ENCODE assay signal across 23 cellular contexts in the genomic region with DNA sequence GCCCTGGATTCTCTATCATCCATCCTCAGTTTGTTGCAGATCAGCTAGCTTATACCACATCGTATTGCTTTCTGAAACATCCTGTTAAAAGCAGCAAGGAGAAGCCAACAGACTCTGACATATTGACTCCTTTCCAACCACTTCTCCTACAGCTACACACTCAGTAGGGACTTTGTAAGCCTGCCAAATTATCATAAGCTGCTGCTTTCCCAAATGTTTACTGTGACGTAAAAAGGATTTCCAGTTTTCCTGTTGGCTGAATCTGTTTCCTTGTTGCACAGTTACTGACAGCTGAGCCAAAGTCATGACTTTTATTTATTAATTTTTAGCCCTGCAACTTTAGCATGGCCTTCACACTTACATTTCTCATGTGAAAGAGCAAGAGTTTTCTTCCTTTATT.
DNase-seq lines count a peak whose midpoint lies in the region; ATAC-seq, FAIRE-seq and TF ChIP-seq lines count a peak whose summit lies in the region.
"Had no signal": no experiment of that assay in that cellular context is flagged by ENCODE, and none has a peak within 500 bp of the region (broad histone marks: within the 10 kb centered on the region; RNA-seq: fewer than 3 reads in every experiment).

No MANE protein-coding gene starts in this region.

- no peak for DNase-seq in HepG2 (ENCODE audit: low spot score)
- DNase-seq in right lobe of liver = no peak
- peak; percentile 82 for DNase-seq in NCI-H2029 (lab: John Stamatoyannopoulos, UW)
- peak; percentile 1 for DNase-seq in dermis blood vessel endothelial cell
- DNase-seq in adrenal gland = no peak
- no peak for DNase-seq in DMS79 (lab: John Stamatoyannopoulos, UW)
- DNase-seq in mesothelial cell of epicardium (ENCODE audit: low spot score in 2 of 2, unreplicated experiment in 2 of 2) = no peak
- DNase-seq: activated CD4-positive, alpha-beta T cell treated with anti-CD3 and anti-CD28 coated beads for 1 hour; activated effector memory CD4-positive, alpha-beta T cell treated with anti-CD3 and anti-CD28 coated beads, Interleukin-2, amount 50 U/mL, for 16 hours; activated naive CD8-positive, alpha-beta T cell treated with anti-CD3 and anti-CD28 coated beads for 36 hours; activated T-cell treated with anti-CD3 and anti-CD28 coated beads, Interleukin-2, amount 50 U/mL, for 1 hour; islet precursor cell; natural killer cell; NCI-H1417 treated with DMSO at 0.1 percent for 48 hours; NCI-H226; PC-9 had no signal

- no peak overlapping the region for H2AFZ ChIP-seq in HepG2 (ENCODE audit: low read length)
- H2AFZ ChIP-seq: PC-9 had no signal

- H3K4me3 ChIP-seq in HepG2 (replicated peaks in 1 of 3; ENCODE audit: insufficient read depth in 1 of 3, low read depth in 2 of 3, low read length in 3 of 3) (no peak overlapping the region), right lobe of liver (no peak overlapping the region), adrenal gland (no peak overlapping the region)
- H3K4me3 ChIP-seq: HAP-1, PC-9, thoracic aorta had no signal

- H3K9me3 Mint-ChIP-seq in mesothelial cell of epicardium = peaks cover 3% of the 10 kb centered on the region

- no peak overlapping the region for H3K27ac Mint-ChIP-seq in mesothelial cell of epicardium
- H3K27ac Mint-ChIP-seq: activated naive CD8-positive, alpha-beta T cell treated with anti-CD3 and anti-CD28 coated beads for 36 hours; natural killer cell; stimulated activated naive CD8-positive, alpha-beta T cell treated with anti-CD3 and anti-CD28 coated beads, Interleukin-15, Interleukin-2, amounts not matched to agents 100 ng/mL and 50 ng/mL, for 24 hours had no signal

- no peaks in the 10 kb centered on the region for H3K4me1 ChIP-seq in HepG2 (ENCODE audit: insufficient read depth, low read length)
- H3K4me1 ChIP-seq in right lobe of liver = no peaks in the 10 kb centered on the region
- H3K4me1 ChIP-seq in adrenal gland (replicated peaks in 1 of 2) = no peaks in the 10 kb centered on the region
- H3K4me1 ChIP-seq: HAP-1 had no signal

- in situ Hi-C loops in HepG2 (cut with HindIII; ENCODE audit: extremely low pct_ligation_motif_present, low pct_unique_long_range_greater_than_20kb) = no loop called here

- BruUV-seq in HepG2 (replicated peaks; lab: Mats Ljungman, UMichigan) = no TSS peak

- H3K27me3 Mint-ChIP-seq in mesothelial cell of epicardium (ENCODE audit: low read depth) = no peaks in the 10 kb centered on the region
- H3K27me3 Mint-ChIP-seq: activated naive CD8-positive, alpha-beta T cell treated with anti-CD3 and anti-CD28 coated beads for 36 hours; stimulated activated naive CD8-positive, alpha-beta T cell treated with anti-CD3 and anti-CD28 coated beads, Interleukin-15, Interleukin-2, amounts not matched to agents 100 ng/mL and 50 ng/mL, for 24 hours had no signal

- no peak for ATAC-seq in HepG2
- ATAC-seq in right lobe of liver = no peak
- ATAC-seq: natural killer cell, Right ventricle myocardium inferior had no signal

- H3K36me3 ChIP-seq in HepG2 (replicated peaks in 1 of 2; ENCODE audit: control insufficient read depth in 1 of 2, insufficient read depth in 2 of 2, low read length in 2 of 2) = no peaks in the 10 kb centered on the region
- H3K36me3 ChIP-seq in right lobe of liver = no peaks in the 10 kb centered on the region
- no peaks in the 10 kb centered on the region for H3K36me3 ChIP-seq in adrenal gland (replicated peaks in 1 of 2)
- H3K36me3 ChIP-seq: HAP-1, thoracic aorta had no signal

- no peak for TF ChIP-seq RAD21 in HepG2 (CRISPR knock-in tag; IDR thresholded peaks at IDR 0.05)

- TF ChIP-seq POLR2A in HepG2 (IDR thresholded peaks at IDR 0.05; ENCODE audit: insufficient read depth in 1 of 2, low read depth in 2 of 2, low read length in 2 of 2) (no peak), right lobe of liver (IDR thresholded peaks at IDR 0.05) (no peak), adrenal gland (IDR thresholded peaks at IDR 0.05) (no peak)

- POLR2A ChIA-PET in HepG2 (lab: Yijun Ruan, JAX) = no interaction called here

- H3K79me2 ChIP-seq in HepG2 (ENCODE audit: insufficient read depth, low read length) = no peaks in the 10 kb centered on the region

- H4K20me1 ChIP-seq in HepG2 (ENCODE audit: insufficient read depth, low read length) = no peaks in the 10 kb centered on the region

- H3K27ac ChIP-seq in HepG2 (ENCODE audit: extremely low read length, insufficient read depth, low read length) = no peak overlapping the region
- no peak overlapping the region for H3K27ac ChIP-seq in right lobe of liver
- H3K27ac ChIP-seq in adrenal gland = no peak overlapping the region
- H3K27ac ChIP-seq: PC-9, thoracic aorta had no signal

- H3K27me3 ChIP-seq in HepG2 (ENCODE audit: control insufficient read depth in 1 of 2, insufficient read depth in 2 of 2, low read length in 2 of 2) = no peaks in the 10 kb centered on the region
- H3K27me3 ChIP-seq in right lobe of liver = no peaks in the 10 kb centered on the region
- no peaks in the 10 kb centered on the region for H3K27me3 ChIP-seq in adrenal gland

- intact Hi-C loops in HepG2 (cut with micrococcal nuclease; ENCODE audit: unreplicated experiment) (no loop called here), right lobe of liver (cut with DNase I) (no loop called here), adrenal gland (cut with DNase I) (no loop called here)

- no peak for FAIRE-seq in HepG2 (lab: Jason Lieb, UNC)
- FAIRE-seq: astrocyte, D721Med, urothelium cell line had no signal

- no peak overlapping the region for H3K9ac ChIP-seq in HepG2 (ENCODE audit: insufficient read depth, low read depth, low read length)

- CTCF ChIA-PET in HepG2 (lab: Yijun Ruan, JAX; ENCODE audit: low intra/inter-chr PET ratio, low total read pairs) = no interaction called here

- TF ChIP-seq CTCF in HepG2 (CRISPR knock-in tag; IDR thresholded peaks at IDR 0.05) (no peak), right lobe of liver (IDR thresholded peaks at IDR 0.05) (no peak), adrenal gland (IDR thresholded peaks at IDR 0.05) (no peak), mesothelial cell of epicardium (IDR thresholded peaks at IDR 0.05; ENCODE audit: unreplicated experiment) (no peak)

- no peaks in the 10 kb centered on the region for H3K36me3 Mint-ChIP-seq in mesothelial cell of epicardium
- H3K36me3 Mint-ChIP-seq: activated naive CD8-positive, alpha-beta T cell treated with anti-CD3 and anti-CD28 coated beads for 36 hours; natural killer cell had no signal

- no peak overlapping the region for H3K4me3 Mint-ChIP-seq in mesothelial cell of epicardium
- H3K4me3 Mint-ChIP-seq: activated naive CD8-positive, alpha-beta T cell treated with anti-CD3 and anti-CD28 coated beads for 36 hours; natural killer cell; stimulated activated naive CD8-positive, alpha-beta T cell treated with anti-CD3 and anti-CD28 coated beads, Interleukin-15, Interleukin-2, amounts not matched to agents 100 ng/mL and 50 ng/mL, for 24 hours had no signal

- WGBS in HepG2 (ENCODE audit: low lambda C conversion rate) = 0% methylated on average over 2 of the region's 2 CpGs
- 41% methylated on average over 2 of the region's 2 CpGs for WGBS in right lobe of liver (ENCODE audit: insufficient coverage, low coverage, low lambda C conversion rate, missing lambda C conversion rate)
- 47 to 49% (median 48%) methylated on average over 2 of the region's 2 CpGs for WGBS in adrenal gland, 4 donors

- TF ChIP-seq EP300 in HepG2 (IDR thresholded peaks at IDR 0.05; ENCODE audit: low read depth in 2 of 2, low read length in 2 of 2) (no peak), HepG2 (CRISPR knock-in tag; IDR thresholded peaks at IDR 0.05; ENCODE audit: borderline replicate concordance) (no peak)

- H3K4me2 ChIP-seq in HepG2 (ENCODE audit: low read depth, low read length) = no peak overlapping the region
- H3K4me2 ChIP-seq: PC-9 had no signal

- H3K9me3 ChIP-seq in HepG2 (ENCODE audit: low read length) = no peaks in the 10 kb centered on the region
- no peaks in the 10 kb centered on the region for H3K9me3 ChIP-seq in right lobe of liver
- no peaks in the 10 kb centered on the region for H3K9me3 ChIP-seq in adrenal gland (replicated peaks in 1 of 3)
- H3K9me3 ChIP-seq: HAP-1, thoracic aorta had no signal

- peaks cover 5% of the 10 kb centered on the region for H3K4me1 Mint-ChIP-seq in mesothelial cell of epicardium
- H3K4me1 Mint-ChIP-seq: activated naive CD8-positive, alpha-beta T cell treated with anti-CD3 and anti-CD28 coated beads for 36 hours; natural killer cell had no signal

TF ChIP-seq in HepG2, 621 proteins besides CTCF, POLR2A, EP300 and RAD21:
- TF ChIP-seq ZNF570 (CRISPR knock-in tag; IDR thresholded peaks at IDR 0.05; ENCODE audit: borderline replicate concordance) (no peak), ZNF746 (CRISPR knock-in tag; IDR thresholded peaks at IDR 0.05) (no peak), PPARG (CRISPR knock-in tag; conservative IDR thresholded peaks at IDR 0.05) (no peak), CREB1 (IDR thresholded peaks at IDR 0.05) (0 out of 2 replicates have a peak, but pooled peaks have one; percentile 40), CREB1 (CRISPR knock-in tag; IDR thresholded peaks at IDR 0.05) (no peak), ZNF30 (CRISPR knock-in tag; IDR thresholded peaks at IDR 0.05) (no peak)
TF ChIP-seq in HepG2: peak in this region for 1.

Comparison
In these comparisons a context has a peak if more than half of its experiments do, and no peak if none do; other contexts are left out.
1. DNase-seq: peak in NCI-H2029 (single experiment) and dermis blood vessel endothelial cell (single experiment); none in HepG2 (single experiment), right lobe of liver (0 of 3), adrenal gland (0 of 7), DMS79 (single experiment) and mesothelial cell of epicardium (0 of 2).